ENCODE assay signal across 8 cellular contexts in genomic region chr9:72362680-72363139, GRCh38. TPM values are rescaled to one million over a fixed set of nuclear protein-coding genes. Genes with fewer than 3 reads are reported as not detected.
DNase-seq lines count a peak whose midpoint lies in the region; ATAC-seq, FAIRE-seq and TF ChIP-seq lines count a peak whose summit lies in the region.

No MANE protein-coding gene starts in this region.

- BruUV-seq in endothelial cell of umbilical vein (replicated peaks; lab: Mats Ljungman, UMichigan): no TSS peak

- no peaks in the 10 kb centered on the region for H3K27me3 Mint-ChIP-seq in mesothelial cell of epicardium (ENCODE audit: low read depth)

- DNase-seq in NCI-H2171 treated with DMSO at 0.1 percent for 48 hours (lab: John Stamatoyannopoulos, UW) (peak; percentile 37), NCI-H2171 (lab: John Stamatoyannopoulos, UW) (no peak), NCI-H2081 treated with DMSO at 0.1 percent for 48 hours (lab: John Stamatoyannopoulos, UW) (peak; percentile 26), endothelial cell of umbilical vein (ENCODE audit: low read depth, low spot score) (peak; percentile 76), mesothelial cell of epicardium (ENCODE audit: low spot score in 2 of 2, unreplicated experiment in 2 of 2) (no peak)
- peak; percentile 21 for DNase-seq in activated CD8-positive, alpha-beta memory T cell treated with anti-CD3 and anti-CD28 coated beads, Interleukin-2, amount 50 U/mL, for 24 hours (ENCODE audit: extremely low read depth)
- peak; percentile 8 for DNase-seq in stimulated activated CD8-positive, alpha-beta memory T cell treated with anti-CD3 and anti-CD28 coated beads, Interleukin-2, amount 100 ng/mL, for 48 hours (ENCODE audit: low read depth in 2 of 2)

- H3K4me1 ChIP-seq in endothelial cell of umbilical vein (ENCODE audit: control insufficient read depth, extremely low read depth, insufficient read depth, low read length): peaks cover 31% of the 10 kb centered on the region

- CTCF ChIA-PET in endothelial cell of umbilical vein (lab: Charles Lee): interaction anchor here (0.8 to 7.1 kb wide), 12 partner anchors 10 to 494 kb away, joined by 3 to 70 read pairs (median 5); no protein-coding TSS in a partner anchor

- peaks cover 37% of the 10 kb centered on the region for H4K20me1 ChIP-seq in endothelial cell of umbilical vein (replicated peaks; ENCODE audit: control insufficient read depth, extremely low read depth, insufficient read depth, low read length)

- no peak for TF ChIP-seq POLR2A in endothelial cell of umbilical vein (IDR thresholded peaks at IDR 0.05; ENCODE audit: low read depth, low read length)

- H3K36me3 Mint-ChIP-seq in mesothelial cell of epicardium: peaks cover 21% of the 10 kb centered on the region

- no peaks in the 10 kb centered on the region for H3K9me1 ChIP-seq in endothelial cell of umbilical vein (replicated peaks; ENCODE audit: control insufficient read depth, extremely low read depth, insufficient read depth, low read length)

- H3K9me3 ChIP-seq in endothelial cell of umbilical vein (replicated peaks; ENCODE audit: control insufficient read depth, insufficient read depth, low read length): no peaks in the 10 kb centered on the region

- H3K9ac ChIP-seq in endothelial cell of umbilical vein (replicated peaks; ENCODE audit: extremely low read depth, insufficient read depth, low read length): peak overlapping the region; percentile 91

- peak overlapping the region; percentile 94 for H3K4me3 Mint-ChIP-seq in mesothelial cell of epicardium

- peaks cover 72% of the 10 kb centered on the region for H3K79me2 ChIP-seq in endothelial cell of umbilical vein (ENCODE audit: control insufficient read depth, insufficient read depth, low read length)

- ATAC-seq in HG02642 (IDR thresholded peaks at IDR 0.05; ENCODE audit: poor library complexity, unreplicated experiment): peak; percentile 18

- no peak overlapping the region for H2AFZ ChIP-seq in endothelial cell of umbilical vein (ENCODE audit: low read depth, low read length)

- H3K27ac Mint-ChIP-seq in mesothelial cell of epicardium: peak overlapping the region; percentile 96

- H3K9me3 Mint-ChIP-seq in mesothelial cell of epicardium: no peaks in the 10 kb centered on the region

- dilution Hi-C loops in endothelial cell of umbilical vein (cut with MboI; ENCODE audit: extremely low pct_ligation_motif_present, low sequenced_read_pairs): no loop called here

- TF ChIP-seq CTCF in endothelial cell of umbilical vein (IDR thresholded peaks at IDR 0.05; ENCODE audit: extremely low read depth in 1 of 2, insufficient read depth in 1 of 2, low read depth in 1 of 2, low read length in 2 of 2): no peak
- no peak for TF ChIP-seq CTCF in mesothelial cell of epicardium (IDR thresholded peaks at IDR 0.05; ENCODE audit: unreplicated experiment)

- peak overlapping the region; percentile 97 for H3K4me2 ChIP-seq in endothelial cell of umbilical vein (ENCODE audit: insufficient read depth, low read length)

- POLR2A ChIA-PET in endothelial cell of umbilical vein (lab: Charles Lee): interaction anchor here (0.6 to 2.5 kb wide), 4 partner anchors 153 to 227 kb away, joined by 3 to 16 read pairs (median 4); no protein-coding TSS in a partner anchor

- H3K27ac ChIP-seq in endothelial cell of umbilical vein (ENCODE audit: insufficient read depth, low read depth, low read length): peak overlapping the region; percentile 93

- H3K4me3 ChIP-seq in endothelial cell of umbilical vein (replicated peaks in 1 of 3; ENCODE audit: insufficient read depth in 1 of 3, low read depth in 1 of 3, low read length in 3 of 3): peak overlapping the region; percentile 54 to 88 (median 56)

- intact Hi-C loops in endothelial cell of umbilical vein (cut with micrococcal nuclease): loop anchor here (5.0 to 10.0 kb wide), 3 partner anchors 635 to 1948 kb away; partner anchors contain the start of genes ANXA1 and KLF9

- H3K27me3 ChIP-seq in endothelial cell of umbilical vein (ENCODE audit: control insufficient read depth in 2 of 2, insufficient read depth in 2 of 2, low read length in 2 of 2): no peaks in the 10 kb centered on the region

- H3K36me3 ChIP-seq in endothelial cell of umbilical vein (ENCODE audit: control insufficient read depth in 2 of 2, extremely low read depth in 1 of 2, insufficient read depth in 2 of 2, low read length in 2 of 2): peaks cover 7 to 22% of the 10 kb centered on the region in 2 experiments

- peaks cover 59% of the 10 kb centered on the region for H3K4me1 Mint-ChIP-seq in mesothelial cell of epicardium

- peak; percentile 56 for FAIRE-seq in endothelial cell of umbilical vein (lab: Jason Lieb, UNC)

TF ChIP-seq in endothelial cell of umbilical vein, 7 proteins besides CTCF, POLR2A, EP300 and RAD21:
- no peak for TF ChIP-seq MYC (IDR thresholded peaks at IDR 0.05; ENCODE audit: low read depth, low read length)
- TF ChIP-seq POLR2AphosphoS5 (IDR thresholded peaks at IDR 0.05; ENCODE audit: insufficient read depth, low read depth, low read length): no peak
- no peak for TF ChIP-seq JUN (IDR thresholded peaks at IDR 0.05; ENCODE audit: borderline replicate concordance, insufficient read depth, insufficient read length, low read depth)
- TF ChIP-seq EZH2 (IDR thresholded peaks at IDR 0.05; ENCODE audit: borderline replicate concordance, low read depth, low read length, severe bottlenecking): no peak
- no peak for TF ChIP-seq FOS (IDR thresholded peaks at IDR 0.05; ENCODE audit: borderline replicate concordance, insufficient read depth, low read length)
- TF ChIP-seq GATA2 (IDR thresholded peaks at IDR 0.05; ENCODE audit: insufficient read depth, insufficient read length, low read depth, low read length): no peak
- TF ChIP-seq MAX (IDR thresholded peaks at IDR 0.05; ENCODE audit: insufficient read depth, insufficient read length): no peak

RNA-seq across cellular contexts. Expression of gene ZFAND5, which starts 2.3 kb away (rescaled TPM):
- 176 and 194 TPM in 2 replicates for total RNA-seq in endothelial cell of umbilical vein
- polyA plus RNA-seq in endothelial cell of umbilical vein: 57.8 and 63.7 TPM in 2 replicates
- polyA plus RNA-seq in endothelial cell of umbilical vein (2011; cell fraction: cytosol; rRNA removed): 75.0 and 104 TPM in 2 replicates
- polyA plus RNA-seq in endothelial cell of umbilical vein (2011; cell fraction: nucleus; rRNA removed): 297 and 313 TPM in 2 replicates
- polyA plus RNA-seq in endothelial cell of umbilical vein (2012): 154 and 193 TPM in 2 replicates
- polyA minus RNA-seq in endothelial cell of umbilical vein: 50.9 and 54.7 TPM in 2 replicates
- 28.7 TPM for polyA minus RNA-seq in endothelial cell of umbilical vein (2011; cell fraction: cytosol; rRNA and poly(A)+ RNA removed)
- polyA minus RNA-seq in endothelial cell of umbilical vein (2011; cell fraction: nucleus; rRNA and poly(A)+ RNA removed): 163 and 188 TPM in 2 replicates
- total RNA-seq in mesothelial cell of epicardium: 213 to 221 TPM (median 215 TPM) in 3 replicates

Comparison
In these comparisons a context has a peak if more than half of its experiments do, and no peak if none do; other contexts are left out.
1. DNase-seq: peak in NCI-H2171 treated with DMSO at 0.1 percent for 48 hours (single experiment), NCI-H2081 treated with DMSO at 0.1 percent for 48 hours (single experiment), activated CD8-positive, alpha-beta memory T cell treated with anti-CD3 and anti-CD28 coated beads, Interleukin-2, amount 50 U/mL, for 24 hours (single experiment), endothelial cell of umbilical vein (single experiment) and stimulated activated CD8-positive, alpha-beta memory T cell treated with anti-CD3 and anti-CD28 coated beads, Interleukin-2, amount 100 ng/mL, for 48 hours (2 of 2); none in NCI-H2171 (single experiment) and mesothelial cell of epicardium (0 of 2).